In genomic region chr17:58658804-58659713, GRCh38 we compare ENCODE assay signal across 8 cellular contexts. TPM values are rescaled to one million over a fixed set of nuclear protein-coding genes. Genes with fewer than 3 reads are reported as not detected.
DNase-seq lines count a peak whose midpoint lies in the region; ATAC-seq, FAIRE-seq and TF ChIP-seq lines count a peak whose summit lies in the region.

No MANE protein-coding gene starts in this region.

- POLR2A ChIA-PET in A549 (lab: Yijun Ruan, JAX) = interaction anchor here (0.6 to 9.7 kb wide), 20 partner anchors 8 to 496 kb away, joined by 3 to 160 read pairs (median 4); partner anchors contain the start of genes PRR11 and SKA2

- peak overlapping the region; percentile 88 to 89 for H3K27ac ChIP-seq in A549

- H3K4me3 ChIP-seq in A549 = peak overlapping the region; percentile 56

- TF ChIP-seq CTCF in A549 (IDR thresholded peaks at IDR 0.05) = no peak; the same call in 2 of the 3 replicates

- H3K4me1 ChIP-seq in A549 = peaks cover 3% of the 10 kb centered on the region; the same call in 1 of the 3 replicates

- CTCF ChIA-PET in A549 (lab: Yijun Ruan, JAX) = interaction anchor here (1.0 to 2.9 kb wide), 8 partner anchors 11 to 346 kb away, joined by 3 to 8 read pairs (median 3); no protein-coding TSS in a partner anchor

- WGBS in A549 (ENCODE audit: missing lambda C conversion rate) = 3% methylated on average over 38 of the region's 38 CpGs

- ATAC-seq in A549 = peak; percentile 92 to 95
- peak; percentile 50 for ATAC-seq in GM18861 (IDR thresholded peaks at IDR 0.05; ENCODE audit: unreplicated experiment)
- peak; percentile 68 for ATAC-seq in HG03103 (IDR thresholded peaks at IDR 0.05; ENCODE audit: low read depth, unreplicated experiment)

- TF ChIP-seq RAD21 in A549 (conservative IDR thresholded peaks at IDR 0.05 in 1 of 2, IDR thresholded peaks at IDR 0.05 in 1 of 2) = peak; percentile 10 to 45; a peak in 3 of 5 replicates

- peak; percentile 100 for TF ChIP-seq POLR2A in A549 (IDR thresholded peaks at IDR 0.05; ENCODE audit: low read length)

- FAIRE-seq in A549 (lab: Jason Lieb, UNC) (no peak), islet of Langerhans (lab: Jason Lieb, UNC) (peak; percentile 56)

- no peaks in the 10 kb centered on the region for H3K9me3 ChIP-seq in A549

- peak overlapping the region; percentile 73 for H3K4me2 ChIP-seq in A549

- DNase-seq in A549 (ENCODE audit: low read depth in 1 of 2, low spot score in 1 of 2) = peak; percentile 92 to 95
- peak; percentile 95 for DNase-seq in NCI-H2227 (lab: John Stamatoyannopoulos, UW; ENCODE audit: unreplicated experiment)
- peak; percentile 41 to 74 (median 57) for DNase-seq in activated CD4-positive, CD25-positive, alpha-beta regulatory T cell (lab: John Stamatoyannopoulos, UW)
- DNase-seq in cerebellar cortex (ENCODE audit: low spot score) = peak; percentile 97
- DNase-seq in stimulated activated CD4-positive, alpha-beta T cell treated with anti-CD3 and anti-CD28 coated beads, Interleukin-12 subunit alpha, Interleukin-12 subunit beta, amount 100 ng/mL, for 24 hours (ENCODE audit: low read depth in 2 of 2) = peak; percentile 61 to 63

- TF ChIP-seq EP300 in A549 (IDR thresholded peaks at IDR 0.05) = peak in 1 of 2 experiments; percentile 46; a peak in 1 of 5 replicates

TF ChIP-seq in A549, 52 proteins besides CTCF, POLR2A, EP300 and RAD21 (continues in another document):
- TF ChIP-seq PBX3 (IDR thresholded peaks at IDR 0.05) = peak; percentile 99
- TF ChIP-seq ELK1 (IDR thresholded peaks at IDR 0.05; ENCODE audit: low read depth, low read length) = no peak
- no peak for TF ChIP-seq USF2 (IDR thresholded peaks at IDR 0.05)
- 0 out of 2 replicates have a peak, but pooled peaks have one; percentile 55 for TF ChIP-seq POLR2AphosphoS2 (conservative IDR thresholded peaks at IDR 0.05; ENCODE audit: low read length)
- TF ChIP-seq ESRRA (IDR thresholded peaks at IDR 0.05; ENCODE audit: borderline replicate concordance, low read length) = 0 out of 2 replicates have a peak, but pooled peaks have one; percentile 4
- no peak for TF ChIP-seq ZNF302 (CRISPR knock-in tag; IDR thresholded peaks at IDR 0.05)
- TF ChIP-seq NFE2L2 (conservative IDR thresholded peaks at IDR 0.05; ENCODE audit: low read length) = 0 out of 2 replicates have a peak, but pooled peaks have one; percentile 19
- peak; percentile 98 for TF ChIP-seq ATOH8 (CRISPR knock-in tag; IDR thresholded peaks at IDR 0.05; ENCODE audit: low read depth)
- peak; percentile 69 for TF ChIP-seq E2F6 (IDR thresholded peaks at IDR 0.05; ENCODE audit: borderline replicate concordance, low read depth)
- peak; percentile 58 for TF ChIP-seq CHD2 (IDR thresholded peaks at IDR 0.05; ENCODE audit: low read length, partially characterized antibody)
- TF ChIP-seq HOXB13 (CRISPR knock-in tag; IDR thresholded peaks at IDR 0.05; ENCODE audit: low read depth) = no peak
- peak; percentile 5; the same call in 1 of the 2 replicates for TF ChIP-seq BHLHE40 (IDR thresholded peaks at IDR 0.05; ENCODE audit: low read depth, low read length)
- TF ChIP-seq CBX2 (IDR thresholded peaks at IDR 0.05; ENCODE audit: borderline replicate concordance, low read depth) = no peak
- peak; percentile 100 for TF ChIP-seq BCL3 (IDR thresholded peaks at IDR 0.05)
- no peak for TF ChIP-seq RFX5 (IDR thresholded peaks at IDR 0.05)
- TF ChIP-seq EHMT2 (IDR thresholded peaks at IDR 0.05; ENCODE audit: low read depth) = no peak
- no peak; the same call in none of the 2 replicates for TF ChIP-seq MYC (IDR thresholded peaks at IDR 0.05; ENCODE audit: borderline replicate concordance, low read length)
- peak; percentile 100 for TF ChIP-seq HOXA7 (CRISPR knock-in tag; IDR thresholded peaks at IDR 0.05)
- TF ChIP-seq FOSL2 (IDR thresholded peaks at IDR 0.05) = no peak
- peak; percentile 88 for TF ChIP-seq FOSL2 (CRISPR knock-in tag; IDR thresholded peaks at IDR 0.05)
- peak; percentile 96 for TF ChIP-seq HOXB5 (CRISPR knock-in tag; IDR thresholded peaks at IDR 0.05)
- TF ChIP-seq NR3C1 (IDR thresholded peaks at IDR 0.05) = no peak

RNA-seq across cellular contexts. Expression of gene TEX14, which starts 32.8 kb away (rescaled TPM):
- 0.12 TPM in 2 replicates for polyA plus RNA-seq in A549 (2011; rRNA removed)
- 0.04 and 0.05 TPM in 2 replicates for polyA plus RNA-seq in A549 (2012; cell fraction: cytosol; rRNA removed)
- 0.04 and 0.07 TPM in 2 replicates for polyA plus RNA-seq in A549 (2012; cell fraction: nucleus; rRNA removed)
- 0.03 to 0.08 TPM (median 0.04 TPM) in 3 replicates for polyA plus RNA-seq in A549 (2017; fragmentation: RNase III; extraction: RNeasy Plus Mini Kit Qiagen cat#74134 plus additional on column Dnase treatment)
- polyA minus RNA-seq in A549 (2011; rRNA and poly(A)+ RNA removed) = 0.04 and 0.05 TPM in 2 replicates

RNA-seq across cellular contexts. Expression of gene RAD51C, which starts 33.3 kb away (rescaled TPM):
- 96.7 and 121 TPM in 2 replicates for polyA plus RNA-seq in A549 (2011; rRNA removed)
- polyA plus RNA-seq in A549 (2012; cell fraction: cytosol; rRNA removed) = 46.0 and 55.9 TPM in 2 replicates
- 15.0 and 24.2 TPM in 2 replicates for polyA plus RNA-seq in A549 (2012; cell fraction: nucleus; rRNA removed)
- polyA plus RNA-seq in A549 (2017; fragmentation: RNase III; extraction: RNeasy Plus Mini Kit Qiagen cat#74134 plus additional on column Dnase treatment) = 83.4 to 96.0 TPM (median 91.3 TPM) in 3 replicates
- polyA minus RNA-seq in A549 (2011; rRNA and poly(A)+ RNA removed) = 21.7 and 26.4 TPM in 2 replicates

Comparison
In these comparisons a context has a peak if more than half of its experiments do, and no peak if none do; other contexts are left out.
1. Peak in every context shown above with its lines: DNase-seq, ATAC-seq, H3K4me3 ChIP-seq and H3K27ac ChIP-seq.